ENCODE assay signal across 11 cellular contexts in genomic region chr10:132162021-132162531, GRCh38. TPM values are rescaled to one million over a fixed set of nuclear protein-coding genes. Genes with fewer than 3 reads are reported as not detected.
DNase-seq lines count a peak whose midpoint lies in the region; ATAC-seq and TF ChIP-seq lines count a peak whose summit lies in the region.
"Had no signal": no experiment of that assay in that cellular context is flagged by ENCODE, and none has a peak within 500 bp of the region (broad histone marks: within the 10 kb centered on the region; RNA-seq: fewer than 3 reads in every experiment).

No MANE protein-coding gene starts in this region.

- peak overlapping the region; percentile 1; the same call in 1 of the 2 replicates for H3K4me3 ChIP-seq in WERI-Rb-1 (ENCODE audit: low read depth, low read length)
- H3K4me3 ChIP-seq: Peyer's patch, thoracic aorta had no signal

- DNase-seq in DMS53 (lab: John Stamatoyannopoulos, UW) = peak; percentile 69
- DNase-seq in WERI-Rb-1 = peak; percentile 56
- no peak for DNase-seq in left lobe of liver (ENCODE audit: low spot score)
- DNase-seq in anterior cingulate cortex (lab: John Stamatoyannopoulos, UW) = no peak
- DNase-seq in MV-4-11 (lab: John Stamatoyannopoulos, UW) = no peak
- no peak for DNase-seq in NCI-H446 (lab: John Stamatoyannopoulos, UW)
- DNase-seq: Peyer's patch had no signal

- H3K9me3 ChIP-seq in WERI-Rb-1 (ENCODE audit: severe bottlenecking) = no peaks in the 10 kb centered on the region
- H3K9me3 ChIP-seq: Peyer's patch, thoracic aorta had no signal

- H3K27me3 ChIP-seq in WERI-Rb-1 (ENCODE audit: insufficient read depth, low read depth, severe bottlenecking) = no peaks in the 10 kb centered on the region
- H3K27me3 ChIP-seq: Peyer's patch had no signal

- no peak overlapping the region; the same call in 1 of the 2 replicates for H3K27ac ChIP-seq in WERI-Rb-1
- H3K27ac ChIP-seq: thoracic aorta had no signal

- ATAC-seq in GM21447 (IDR thresholded peaks at IDR 0.05; ENCODE audit: unreplicated experiment) (peak; percentile 52), left lobe of liver (peak; percentile 15), GM19395 (IDR thresholded peaks at IDR 0.05; ENCODE audit: unreplicated experiment) (no peak)
- ATAC-seq: sciatic nerve had no signal

- H3K36me3 ChIP-seq in WERI-Rb-1 = no peaks in the 10 kb centered on the region
- H3K36me3 ChIP-seq: Peyer's patch, thoracic aorta had no signal

- no peak for TF ChIP-seq CTCF in WERI-Rb-1 (IDR thresholded peaks at IDR 0.05; ENCODE audit: low read depth, low read length)

RNA-seq across cellular contexts. Expression of gene DPYSL4, which starts 24.7 kb away (rescaled TPM):
- total RNA-seq in left lobe of liver = 0.08 TPM

Comparison
In these comparisons a context has a peak if more than half of its experiments do, and no peak if none do; other contexts are left out.
1. DNase-seq: peak in DMS53 (single experiment) and WERI-Rb-1 (single experiment); none in left lobe of liver (single experiment), anterior cingulate cortex (0 of 58), MV-4-11 (single experiment) and NCI-H446 (0 of 2).